ENCODE assay signal across 2 cellular contexts in genomic region chr20:47842004-47842403, GRCh38.
TF ChIP-seq lines count a peak whose summit lies in the region.
"Not testable (repeated sequence)": the region's sequence is repeated elsewhere in the genome, so short reads cannot be mapped to it uniquely, and the experiment has no call there.

No MANE protein-coding gene starts in this region.

TF ChIP-seq in K562, 482 proteins besides CTCF, POLR2A, EP300 and RAD21:
- peak; percentile 46 for TF ChIP-seq PRDM10 (IDR thresholded peaks at IDR 0.05; ENCODE audit: partially characterized antibody)
- 0 out of 6 replicates have a peak, but pooled peaks of 1 of the 3 experiments have one; percentile 21 for TF ChIP-seq ZBTB11 (CRISPR knock-in tag; IDR thresholded peaks at IDR 0.05)

TF ChIP-seq in HepG2, 621 proteins besides CTCF, POLR2A, EP300 and RAD21:
- TF ChIP-seq ZMYM3 (CRISPR knock-in tag; IDR thresholded peaks at IDR 0.05) (0 out of 2 replicates have a peak, but pooled peaks have one; percentile 31), ELF1 (CRISPR knock-in tag; IDR thresholded peaks at IDR 0.05) (peak; percentile 26; the same call in 1 of the 2 replicates), SKI (IDR thresholded peaks at IDR 0.05; ENCODE audit: partially characterized antibody) (peak; percentile 56), TBX3 (IDR thresholded peaks at IDR 0.05; ENCODE audit: borderline replicate concordance) (peak; percentile 28; the same call in 1 of the 2 replicates), SOX5 (CRISPR knock-in tag; IDR thresholded peaks at IDR 0.05; ENCODE audit: borderline replicate concordance) (peak; percentile 14; the same call in 1 of the 2 replicates), SAP130 (CRISPR knock-in tag; IDR thresholded peaks at IDR 0.05; ENCODE audit: low read depth) (peak; percentile 26; the same call in 1 of the 2 replicates), BHLHE40 (IDR thresholded peaks at IDR 0.05; ENCODE audit: low read length) (0 out of 2 replicates have a peak, but pooled peaks have one; percentile 10), CREB1 (IDR thresholded peaks at IDR 0.05) (peak; percentile 45), PRDM10 (CRISPR knock-in tag; IDR thresholded peaks at IDR 0.05; ENCODE audit: low read depth) (peak; percentile 98)
- TF ChIP-seq CREB1 (CRISPR knock-in tag; IDR thresholded peaks at IDR 0.05) = not testable (repeated sequence)
